In the genomic region with DNA sequence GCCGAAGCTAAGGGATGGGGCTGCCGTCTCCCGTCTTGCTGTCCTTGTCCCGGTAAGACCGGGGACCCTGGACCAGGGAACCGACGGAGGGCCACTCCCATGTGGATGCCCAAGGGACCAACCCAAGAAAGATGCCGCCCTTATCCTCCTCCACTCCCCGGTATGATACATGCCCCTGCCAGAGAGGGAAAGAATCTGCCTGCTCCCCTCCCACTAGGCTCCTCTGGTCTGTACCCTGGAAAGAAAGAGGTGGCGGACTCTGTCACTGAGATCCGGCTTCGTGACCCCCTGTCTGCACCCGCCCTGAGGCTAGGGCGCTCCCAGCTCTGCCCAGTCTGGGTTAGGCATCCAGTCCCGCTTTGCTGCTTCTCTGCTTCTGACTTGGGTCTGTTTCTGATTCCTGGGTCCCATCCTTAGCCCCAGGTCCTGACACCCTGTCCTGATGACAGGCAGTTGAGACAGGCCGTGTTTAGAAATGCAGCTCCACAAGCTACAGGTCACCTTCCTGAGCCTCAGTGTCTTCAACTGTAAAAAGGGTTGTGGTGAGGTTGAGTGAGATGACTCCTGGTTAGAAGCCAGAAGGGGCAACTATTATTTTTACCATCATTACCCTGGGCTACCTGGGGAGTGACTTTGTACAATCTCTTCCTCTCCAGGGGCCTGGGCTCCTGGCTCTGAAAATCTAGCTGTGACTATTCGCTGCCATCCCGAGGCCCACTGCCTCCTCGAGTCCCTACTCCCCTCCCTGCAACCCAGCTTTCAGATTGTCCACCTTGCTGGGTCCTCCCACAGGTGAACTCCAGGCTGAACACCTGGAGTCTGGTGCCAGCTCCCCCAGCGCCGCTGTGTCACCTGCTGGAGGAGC, we compare ENCODE assay signal across 8 cellular contexts.
DNase-seq lines count a peak whose midpoint lies in the region; ATAC-seq and TF ChIP-seq lines count a peak whose summit lies in the region.

No MANE protein-coding gene starts in this region.

- no peaks in the 10 kb centered on the region for H3K9me3 ChIP-seq in MM.1S (replicated peaks; ENCODE audit: insufficient read depth, low read length)
- H3K9me3 ChIP-seq in mucosa of rectum (ENCODE audit: control insufficient read depth in 2 of 2, low read length in 2 of 2): peaks cover 0 to 5% of the 10 kb centered on the region in 2 donors

- H3K9me2 ChIP-seq in MM.1S (replicated peaks; ENCODE audit: insufficient read depth, low read length): no peaks in the 10 kb centered on the region

- TF ChIP-seq CTCF in GM06990 (IDR thresholded peaks at IDR 0.05; ENCODE audit: insufficient read depth, low read length, poor library complexity, severe bottlenecking) (no peak), MM.1S (IDR thresholded peaks at IDR 0.05; ENCODE audit: low read length) (peak; percentile 3; the same call in 1 of the 2 replicates), cardiac fibroblast (IDR thresholded peaks at IDR 0.05; ENCODE audit: low read depth, low read length) (no peak)

- H3K27ac ChIP-seq in MM.1S (ENCODE audit: low read length) (peak overlapping the region; percentile 85; the same call in 1 of the 2 replicates), mucosa of rectum (ENCODE audit: low read depth in 2 of 2, low read length in 2 of 2) (peak overlapping the region; percentile 100)

- H3K36me3 ChIP-seq in GM06990 (ENCODE audit: control insufficient read depth, insufficient read depth, low read length) (peaks cover 3% of the 10 kb centered on the region; the same call in 1 of the 2 replicates), MM.1S (replicated peaks; ENCODE audit: insufficient read depth, low read length) (no peaks in the 10 kb centered on the region), mucosa of rectum (ENCODE audit: control insufficient read depth in 2 of 2, insufficient read depth in 2 of 2, low read length in 2 of 2) (peaks cover 0 to 2% of the 10 kb centered on the region in 2 donors)

- H3K9ac ChIP-seq in MM.1S (ENCODE audit: low read length): peak overlapping the region; percentile 90; the same call in 1 of the 2 replicates
- peak overlapping the region; percentile 80 to 95 for H3K9ac ChIP-seq in mucosa of rectum (ENCODE audit: low read depth in 1 of 2, low read length in 2 of 2)

- H3F3A ChIP-seq in MM.1S (ENCODE audit: insufficient read depth, low read length): no peaks in the 10 kb centered on the region

- DNase-seq in GM06990 (ENCODE audit: extremely low read depth, insufficient read length) (no peak), MM.1S (no peak), cardiac fibroblast (ENCODE audit: low read depth in 2 of 2) (peak; percentile 63 to 73), NCI-H1930 (lab: John Stamatoyannopoulos, UW) (no peak), COLO668 (lab: John Stamatoyannopoulos, UW; ENCODE audit: unreplicated experiment) (no peak)

- H3K27me3 ChIP-seq in GM06990 (replicated peaks; ENCODE audit: control insufficient read depth, insufficient read depth, low read length): no peaks in the 10 kb centered on the region
- H3K27me3 ChIP-seq in MM.1S (replicated peaks; ENCODE audit: insufficient read depth, low read length): 0 out of 2 replicates have a peak, but pooled peaks cover 3% of the 10 kb centered on the region
- no peaks in the 10 kb centered on the region for H3K27me3 ChIP-seq in mucosa of rectum (ENCODE audit: control insufficient read depth in 2 of 2, insufficient read depth in 2 of 2, low read length in 2 of 2)

- H3K4me1 ChIP-seq in MM.1S (ENCODE audit: low read length) (peaks cover 7% of the 10 kb centered on the region), mucosa of rectum (ENCODE audit: control insufficient read depth in 2 of 2, insufficient read depth in 2 of 2, low read length in 2 of 2) (peaks cover 6 to 11% of the 10 kb centered on the region in 2 donors)

- H4K20me1 ChIP-seq in MM.1S (ENCODE audit: insufficient read depth, low read length): no peaks in the 10 kb centered on the region

- no peaks in the 10 kb centered on the region for H3K79me2 ChIP-seq in MM.1S (ENCODE audit: low read length)

- ATAC-seq in GM18519 (IDR thresholded peaks at IDR 0.05; ENCODE audit: low FRiP score, unreplicated experiment) (no peak), GM18909 (IDR thresholded peaks at IDR 0.05; ENCODE audit: poor library complexity, unreplicated experiment) (no peak)

- H3K4me2 ChIP-seq in MM.1S (ENCODE audit: low read depth, low read length): peak overlapping the region; percentile 100

- H3K4me3 ChIP-seq in GM06990 (replicated peaks; ENCODE audit: low read depth, low read length): peak overlapping the region; percentile 82
- H3K4me3 ChIP-seq in MM.1S (ENCODE audit: low read length): peak overlapping the region; percentile 79
- H3K4me3 ChIP-seq in cardiac fibroblast (replicated peaks in 1 of 2; ENCODE audit: low read depth in 2 of 2, low read length in 2 of 2): peak overlapping the region in 1 of 2 donors; percentile 62
- H3K4me3 ChIP-seq in mucosa of rectum (ENCODE audit: low read length in 2 of 2): peak overlapping the region; percentile 76 to 77

- peak overlapping the region; percentile 59; the same call in 1 of the 2 replicates for H2AFZ ChIP-seq in MM.1S (ENCODE audit: low read length)

Comparison
In these comparisons a context has a peak if more than half of its experiments do, and no peak if none do; other contexts are left out.
1. DNase-seq: peak in cardiac fibroblast (2 of 2); none in GM06990 (single experiment), MM.1S (single experiment), NCI-H1930 (0 of 2) and COLO668 (single experiment).